ENCODE assay signal across 8 cellular contexts in genomic region chr1:151993084-151993733, GRCh38. TPM values are rescaled to one million over a fixed set of nuclear protein-coding genes. Genes with fewer than 3 reads are reported as not detected.
DNase-seq lines count a peak whose midpoint lies in the region; ATAC-seq and TF ChIP-seq lines count a peak whose summit lies in the region.

No MANE protein-coding gene starts in this region.

- H3K4me3 ChIP-seq in Panc1 (ENCODE audit: low read depth in 2 of 2, low read length in 2 of 2) (peak overlapping the region; percentile 67 to 83), adipocyte (ENCODE audit: low read length) (peak overlapping the region; percentile 97), iPS-15b (ENCODE audit: low read depth, low read length) (peak overlapping the region; percentile 95)

- CTCF ChIA-PET in Panc1 (lab: Charles Lee): interaction anchor here (0.5 kb wide), 1 partner anchor 58 kb away, joined by 3 read pairs; no protein-coding TSS in a partner anchor

- H3K27ac ChIP-seq in Panc1 (ENCODE audit: low read length): peak overlapping the region; percentile 99

- intact Hi-C loops in Panc1 (cut with micrococcal nuclease; ENCODE audit: unreplicated experiment): no loop called here

- no peaks in the 10 kb centered on the region for H3K27me3 ChIP-seq in Panc1 (ENCODE audit: control insufficient read depth, insufficient read depth, low read length)
- H3K27me3 ChIP-seq in adipocyte (replicated peaks; ENCODE audit: control insufficient read depth, insufficient read depth, low read length): no peaks in the 10 kb centered on the region
- H3K27me3 ChIP-seq in iPS-15b (ENCODE audit: control insufficient read depth, insufficient read depth, low read length): no peaks in the 10 kb centered on the region

- H3K9me3 ChIP-seq in Panc1 (ENCODE audit: control insufficient read depth, insufficient read depth, low read depth, low read length) (no peaks in the 10 kb centered on the region), adipocyte (ENCODE audit: control insufficient read depth, low read length) (no peaks in the 10 kb centered on the region), iPS-15b (ENCODE audit: control insufficient read depth, insufficient read depth, low read length) (no peaks in the 10 kb centered on the region)

- POLR2A ChIA-PET in Panc1 (lab: Charles Lee): interaction anchor here (0.6 to 1.7 kb wide), 8 partner anchors 8 to 84 kb away, joined by 3 to 15 read pairs (median 6); partner anchors contain the start of gene THEM4

- peak; percentile 38 for DNase-seq in GM13976 (ENCODE audit: low spot score)
- DNase-seq in Panc1 (ENCODE audit: low read depth, low spot score): no peak
- peak; percentile 59 for DNase-seq in adipocyte (ENCODE audit: low read depth)
- DNase-seq in stimulated activated CD4-positive, alpha-beta T cell treated with anti-CD3 and anti-CD28 coated beads, Interleukin-15, amount 100 ng/mL, for 24 hours: peak; percentile 55
- no peak for DNase-seq in NK-92 treated with Interleukin-12 subunit alpha and Interleukin-12 subunit beta, amount 100 ng/mL, for 24 hours (lab: John Stamatoyannopoulos, UW)
- no peak for DNase-seq in NCI-H524 treated with DMSO at 0.1 percent for 48 hours (lab: John Stamatoyannopoulos, UW)

- ATAC-seq in Panc1 (peak; percentile 0; the same call in 1 of the 2 replicates), GM21367 (IDR thresholded peaks at IDR 0.05; ENCODE audit: unreplicated experiment) (no peak)

- H3K9ac ChIP-seq in adipocyte (ENCODE audit: low read length) (peak overlapping the region; percentile 99), iPS-15b (ENCODE audit: low read depth, low read length) (peak overlapping the region; percentile 68)

- TF ChIP-seq CTCF in GM13976 (IDR thresholded peaks at IDR 0.05; ENCODE audit: borderline replicate concordance, control extremely low read depth, extremely low read depth, insufficient read depth, missing control alignments): no peak
- no peak for TF ChIP-seq CTCF in Panc1 (IDR thresholded peaks at IDR 0.05)

- peaks cover 9% of the 10 kb centered on the region; the same call in 1 of the 2 replicates for H3K36me3 ChIP-seq in Panc1 (ENCODE audit: control insufficient read depth, insufficient read depth, low read length)
- no peaks in the 10 kb centered on the region for H3K36me3 ChIP-seq in adipocyte (ENCODE audit: control insufficient read depth, insufficient read depth, low read length, severe bottlenecking)
- no peaks in the 10 kb centered on the region for H3K36me3 ChIP-seq in iPS-15b (ENCODE audit: control insufficient read depth, insufficient read depth, low read length)

- in situ Hi-C loops in GM13976 (cut with MboI; ENCODE audit: low sequenced_read_pairs, unreplicated experiment) (loop anchor here (10.0 kb wide), 1 partner anchor 58 kb away; no protein-coding TSS in a partner anchor), Panc1 (cut with HindIII; ENCODE audit: low pct_unique_long_range_greater_than_20kb, low sequenced_read_pairs) (no loop called here)

- H3K4me1 ChIP-seq in Panc1 (ENCODE audit: control insufficient read depth, insufficient read depth, low read length) (peaks cover 48% of the 10 kb centered on the region), adipocyte (ENCODE audit: control insufficient read depth, insufficient read depth, low read length) (peaks cover 55% of the 10 kb centered on the region), iPS-15b (ENCODE audit: control insufficient read depth, insufficient read depth, low read length) (peaks cover 22% of the 10 kb centered on the region)

- BruUV-seq in Panc1 (replicated peaks; lab: Mats Ljungman, UMichigan): TSS peak; percentile 94

RNA-seq across cellular contexts. Expression of gene S100A10, which starts 0.5 kb away (rescaled TPM):
- total RNA-seq in Panc1 (2021; ENCODE audit: unreplicated experiment): 1,621 TPM
- polyA plus RNA-seq in Panc1 (2012; ENCODE audit: insufficient read length): 1,294 TPM

RNA-seq across cellular contexts. Expression of gene S100A11, which starts 43.6 kb away (rescaled TPM):
- total RNA-seq in Panc1 (2021; ENCODE audit: unreplicated experiment): 474 TPM
- 692 TPM for polyA plus RNA-seq in Panc1 (2012; ENCODE audit: insufficient read length)

Comparison
In these comparisons a context has a peak if more than half of its experiments do, and no peak if none do; other contexts are left out.
1. DNase-seq: peak in GM13976 (single experiment), adipocyte (single experiment) and stimulated activated CD4-positive, alpha-beta T cell treated with anti-CD3 and anti-CD28 coated beads, Interleukin-15, amount 100 ng/mL, for 24 hours (single experiment); none in Panc1 (single experiment), NK-92 treated with Interleukin-12 subunit alpha and Interleukin-12 subunit beta, amount 100 ng/mL, for 24 hours (single experiment) and NCI-H524 treated with DMSO at 0.1 percent for 48 hours (single experiment).
2. Peak in every context shown above with its lines, with median percentiles within 50 percentile points of each other: H3K4me3 ChIP-seq.